Comparison of ENCODE assay signal across 3 cellular contexts in the genomic region with DNA sequence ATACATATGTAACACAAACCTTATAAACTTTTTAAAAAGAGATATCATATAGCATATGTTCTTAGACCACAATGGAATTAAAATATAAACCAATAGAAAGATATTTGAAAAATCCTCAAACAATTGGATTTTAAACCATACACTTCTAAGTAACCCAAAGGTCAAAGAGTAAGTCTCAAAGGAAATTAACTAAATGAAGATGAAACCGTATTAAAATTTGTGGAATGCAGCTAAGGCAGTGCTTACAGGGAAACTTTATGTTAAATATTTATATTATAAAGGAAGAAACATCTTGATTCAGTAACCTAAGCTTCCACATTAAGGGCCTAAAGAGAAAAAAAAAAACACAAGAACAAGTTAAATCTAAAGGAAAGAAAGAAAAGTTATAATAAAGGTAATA.
"Had no signal": no experiment of that assay in that cellular context is flagged by ENCODE, and none has a peak within 500 bp of the region (broad histone marks: within the 10 kb centered on the region; RNA-seq: fewer than 3 reads in every experiment).

No MANE protein-coding gene starts in this region.

- DNase-seq: GDM1, GF-D8 had no signal

- H3K4me3 ChIP-seq: GM12878 had no signal

- ATAC-seq: GM12878 had no signal
